In the genomic region with DNA sequence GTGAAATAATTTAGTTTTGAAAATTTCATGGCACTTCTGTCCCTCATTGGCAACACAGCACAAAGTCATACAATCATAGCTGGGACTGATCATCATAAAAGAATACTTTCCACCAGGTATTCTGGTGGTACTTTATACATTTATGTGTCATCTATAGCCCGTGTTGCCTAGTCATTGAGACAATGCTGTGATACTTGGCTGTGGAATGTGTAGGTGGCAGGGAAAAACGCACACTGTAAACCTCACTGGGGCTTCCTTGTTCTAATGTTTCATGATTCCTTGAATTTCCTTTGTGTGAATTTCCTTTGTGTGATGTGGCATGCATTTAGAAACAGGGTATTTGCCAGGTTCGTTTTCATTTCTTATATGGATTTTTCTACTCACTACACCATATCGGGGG, we compare ENCODE assay signal across 23 cellular contexts.
DNase-seq lines count a peak whose midpoint lies in the region; ATAC-seq, FAIRE-seq and TF ChIP-seq lines count a peak whose summit lies in the region.
"Had no signal": no experiment of that assay in that cellular context is flagged by ENCODE, and none has a peak within 500 bp of the region (broad histone marks: within the 10 kb centered on the region; RNA-seq: fewer than 3 reads in every experiment).

No MANE protein-coding gene starts in this region.

- H3K27ac Mint-ChIP-seq in HFFc6 (peak overlapping the region; percentile 82), astrocyte (ENCODE audit: unreplicated experiment) (no peak overlapping the region), T-helper 17 cell (no peak overlapping the region)

- no peaks in the 10 kb centered on the region for H3F3A ChIP-seq in MM.1S (ENCODE audit: insufficient read depth, low read length)

- H3K27ac ChIP-seq in astrocyte (ENCODE audit: low read depth, low read length) (peak overlapping the region; percentile 12), osteoblast (ENCODE audit: low read depth, low read length) (peak overlapping the region; percentile 78), MM.1S (ENCODE audit: low read length) (no peak overlapping the region)
- H3K27ac ChIP-seq: SJCRH30 had no signal

- H3K4me3 Mint-ChIP-seq in HFFc6 (peak overlapping the region; percentile 41), astrocyte (ENCODE audit: unreplicated experiment) (no peak overlapping the region), T-helper 17 cell (no peak overlapping the region)
- H3K4me3 Mint-ChIP-seq: IgD-negative memory B cell had no signal

- no peaks in the 10 kb centered on the region for H3K79me2 ChIP-seq in astrocyte (ENCODE audit: insufficient read depth, low read length)
- no peaks in the 10 kb centered on the region for H3K79me2 ChIP-seq in osteoblast (ENCODE audit: insufficient read depth, low read length)
- H3K79me2 ChIP-seq in MM.1S (ENCODE audit: low read length): no peaks in the 10 kb centered on the region

- H3K27me3 Mint-ChIP-seq in HFFc6 (ENCODE audit: insufficient read depth) (peaks cover 9% of the 10 kb centered on the region), astrocyte (ENCODE audit: low read depth, unreplicated experiment) (peaks cover 2% of the 10 kb centered on the region), T-helper 17 cell (peaks cover 22% of the 10 kb centered on the region)
- H3K27me3 Mint-ChIP-seq: IgD-negative memory B cell had no signal

- TF ChIP-seq CTCF in HFFc6 (IDR thresholded peaks at IDR 0.05): no peak
- no peak for TF ChIP-seq CTCF in astrocyte (IDR thresholded peaks at IDR 0.05; ENCODE audit: insufficient read depth, low read depth, low read length)
- TF ChIP-seq CTCF in osteoblast (IDR thresholded peaks at IDR 0.05; ENCODE audit: extremely low read depth, low read depth, low read length): no peak
- no peak for TF ChIP-seq CTCF in MM.1S (IDR thresholded peaks at IDR 0.05; ENCODE audit: low read length)

- no peak for FAIRE-seq in astrocyte (lab: Jason Lieb, UNC)
- FAIRE-seq: A204.1, GM18507, HTR-8/SVneo, RCC 7860 had no signal

- peaks cover 54% of the 10 kb centered on the region for H3K4me1 Mint-ChIP-seq in HFFc6 (ENCODE audit: low read depth)
- peaks cover 7% of the 10 kb centered on the region for H3K4me1 Mint-ChIP-seq in astrocyte (ENCODE audit: low read depth, unreplicated experiment)
- H3K4me1 Mint-ChIP-seq in T-helper 17 cell: no peaks in the 10 kb centered on the region
- H3K4me1 Mint-ChIP-seq: IgD-negative memory B cell had no signal

- H3K27me3 ChIP-seq in astrocyte (ENCODE audit: insufficient read depth, low read length): no peaks in the 10 kb centered on the region
- H3K27me3 ChIP-seq in osteoblast (ENCODE audit: insufficient read depth, low read length): no peaks in the 10 kb centered on the region
- no peaks in the 10 kb centered on the region for H3K27me3 ChIP-seq in MM.1S (replicated peaks; ENCODE audit: insufficient read depth, low read length)
- H3K27me3 ChIP-seq: BE2C, SJCRH30 had no signal

- H3K4me2 ChIP-seq in astrocyte (ENCODE audit: low read length) (peak overlapping the region; percentile 25), osteoblast (ENCODE audit: insufficient read depth, low read length) (peak overlapping the region; percentile 40), MM.1S (ENCODE audit: low read depth, low read length) (no peak overlapping the region)

- no peaks in the 10 kb centered on the region for H3K36me3 ChIP-seq in astrocyte (ENCODE audit: insufficient read depth, low read length)
- peaks cover 20% of the 10 kb centered on the region for H3K36me3 ChIP-seq in osteoblast (ENCODE audit: insufficient read depth, low read length)
- H3K36me3 ChIP-seq in MM.1S (replicated peaks; ENCODE audit: insufficient read depth, low read length): no peaks in the 10 kb centered on the region
- H3K36me3 ChIP-seq: BE2C, SJCRH30 had no signal

- ATAC-seq in T-helper 17 cell: no peak

- 0 out of 2 replicates have a peak, but pooled peaks cover 3% of the 10 kb centered on the region for H3K9me3 Mint-ChIP-seq in HFFc6
- H3K9me3 Mint-ChIP-seq in astrocyte (ENCODE audit: unreplicated experiment): no peaks in the 10 kb centered on the region

- DNase-seq in Daoy (ENCODE audit: low read depth) (peak; percentile 40), HFFc6 (peak; percentile 18), astrocyte (ENCODE audit: low read depth) (peak; percentile 68), osteoblast (ENCODE audit: insufficient read length, low spot score, missing footprints) (peak; percentile 87), HuH-7.5 (ENCODE audit: low spot score) (no peak), MM.1S (no peak), T-helper 17 cell (no peak)
- no peak for DNase-seq in stimulated activated CD8-positive, alpha-beta memory T cell treated with anti-CD3 and anti-CD28 coated beads, Interleukin-4, amount 100 ng/mL, for 48 hours
- DNase-seq: BE2C, DMS 273 treated with DMSO at 0.1 percent for 48 hours, DMS79 treated with DMSO at 0.1 percent for 48 hours, GDM1, GOT3, NCI-H1417, NCI-H187, NCI-H446, NCI-H526, SJCRH30 had no signal

- no peaks in the 10 kb centered on the region for H3K9me2 ChIP-seq in MM.1S (replicated peaks; ENCODE audit: insufficient read depth, low read length)

- H3K9me3 ChIP-seq in astrocyte (ENCODE audit: insufficient read depth, low read depth, low read length): no peaks in the 10 kb centered on the region
- H3K9me3 ChIP-seq in osteoblast (ENCODE audit: low read depth, low read length): no peaks in the 10 kb centered on the region
- H3K9me3 ChIP-seq in MM.1S (replicated peaks; ENCODE audit: insufficient read depth, low read length): no peaks in the 10 kb centered on the region
- H3K9me3 ChIP-seq in T-helper 17 cell (ENCODE audit: control insufficient read depth, low read length, poor library complexity, severe bottlenecking): no peaks in the 10 kb centered on the region
- H3K9me3 ChIP-seq: BE2C, SJCRH30 had no signal

- no peaks in the 10 kb centered on the region for H4K20me1 ChIP-seq in astrocyte (ENCODE audit: insufficient read depth, low read length)
- H4K20me1 ChIP-seq in osteoblast (ENCODE audit: insufficient read depth, low read length): no peaks in the 10 kb centered on the region
- no peaks in the 10 kb centered on the region for H4K20me1 ChIP-seq in MM.1S (ENCODE audit: insufficient read depth, low read length)

- H3K4me3 ChIP-seq in astrocyte (ENCODE audit: insufficient read depth, low read depth, low read length) (no peak overlapping the region), osteoblast (ENCODE audit: insufficient read depth, low read length) (no peak overlapping the region), MM.1S (ENCODE audit: low read length) (no peak overlapping the region)
- H3K4me3 ChIP-seq: SJCRH30 had no signal

- peaks cover 63% of the 10 kb centered on the region for H3K36me3 Mint-ChIP-seq in HFFc6 (ENCODE audit: low read depth)
- peaks cover 8% of the 10 kb centered on the region for H3K36me3 Mint-ChIP-seq in astrocyte (ENCODE audit: low read depth, unreplicated experiment)
- H3K36me3 Mint-ChIP-seq in T-helper 17 cell (ENCODE audit: low read depth): no peaks in the 10 kb centered on the region
- H3K36me3 Mint-ChIP-seq: IgD-negative memory B cell had no signal

- no peak overlapping the region for H2AFZ ChIP-seq in astrocyte (ENCODE audit: low read depth, low read length)
- no peak overlapping the region for H2AFZ ChIP-seq in osteoblast (ENCODE audit: low read length)
- H2AFZ ChIP-seq in MM.1S (ENCODE audit: low read length): no peak overlapping the region

- peaks cover 9% of the 10 kb centered on the region for H3K4me1 ChIP-seq in astrocyte (ENCODE audit: insufficient read depth, low read length)
- peaks cover 28% of the 10 kb centered on the region for H3K4me1 ChIP-seq in osteoblast (ENCODE audit: insufficient read depth, low read length)
- no peaks in the 10 kb centered on the region for H3K4me1 ChIP-seq in MM.1S (ENCODE audit: low read length)
- H3K4me1 ChIP-seq: BE2C, SJCRH30 had no signal

- H3K9ac ChIP-seq in astrocyte (ENCODE audit: low read length): peak overlapping the region; percentile 32
- no peak overlapping the region for H3K9ac ChIP-seq in MM.1S (ENCODE audit: low read length)

Comparison
In these comparisons a context has a peak if more than half of its experiments do, and no peak if none do; other contexts are left out.
1. DNase-seq: peak in Daoy (single experiment), HFFc6 (single experiment), astrocyte (single experiment) and osteoblast (single experiment); none in stimulated activated CD8-positive, alpha-beta memory T cell treated with anti-CD3 and anti-CD28 coated beads, Interleukin-4, amount 100 ng/mL, for 48 hours (single experiment), HuH-7.5 (single experiment), MM.1S (single experiment) and T-helper 17 cell (0 of 3).